In the genomic region with DNA sequence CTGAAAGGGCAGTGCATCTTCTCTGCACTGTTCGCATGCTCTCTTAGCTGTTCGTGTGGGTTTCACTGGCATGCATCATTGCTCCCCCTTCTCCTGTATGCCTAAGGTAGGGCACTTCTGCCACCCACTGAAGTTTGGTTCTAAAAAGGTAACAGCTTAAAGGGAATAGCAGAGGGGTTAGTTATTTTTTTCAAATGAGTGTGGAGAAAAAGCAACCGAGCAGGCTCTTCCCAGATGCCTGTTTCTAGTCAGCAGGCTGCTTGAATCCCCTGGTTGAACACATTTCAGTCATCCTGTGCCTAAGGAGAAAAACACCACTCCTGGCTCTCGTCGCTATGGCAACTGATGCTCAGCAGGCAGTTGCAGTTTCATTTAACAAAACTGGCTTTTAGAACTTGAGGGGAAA, we compare ENCODE assay signal across 1 cellular context.
TF ChIP-seq lines count a peak whose summit lies in the region.

No MANE protein-coding gene starts in this region.

TF ChIP-seq in GM23338, 12 proteins besides CTCF, POLR2A, EP300 and RAD21 (continued from another document):
- TF ChIP-seq, protein P1, sequence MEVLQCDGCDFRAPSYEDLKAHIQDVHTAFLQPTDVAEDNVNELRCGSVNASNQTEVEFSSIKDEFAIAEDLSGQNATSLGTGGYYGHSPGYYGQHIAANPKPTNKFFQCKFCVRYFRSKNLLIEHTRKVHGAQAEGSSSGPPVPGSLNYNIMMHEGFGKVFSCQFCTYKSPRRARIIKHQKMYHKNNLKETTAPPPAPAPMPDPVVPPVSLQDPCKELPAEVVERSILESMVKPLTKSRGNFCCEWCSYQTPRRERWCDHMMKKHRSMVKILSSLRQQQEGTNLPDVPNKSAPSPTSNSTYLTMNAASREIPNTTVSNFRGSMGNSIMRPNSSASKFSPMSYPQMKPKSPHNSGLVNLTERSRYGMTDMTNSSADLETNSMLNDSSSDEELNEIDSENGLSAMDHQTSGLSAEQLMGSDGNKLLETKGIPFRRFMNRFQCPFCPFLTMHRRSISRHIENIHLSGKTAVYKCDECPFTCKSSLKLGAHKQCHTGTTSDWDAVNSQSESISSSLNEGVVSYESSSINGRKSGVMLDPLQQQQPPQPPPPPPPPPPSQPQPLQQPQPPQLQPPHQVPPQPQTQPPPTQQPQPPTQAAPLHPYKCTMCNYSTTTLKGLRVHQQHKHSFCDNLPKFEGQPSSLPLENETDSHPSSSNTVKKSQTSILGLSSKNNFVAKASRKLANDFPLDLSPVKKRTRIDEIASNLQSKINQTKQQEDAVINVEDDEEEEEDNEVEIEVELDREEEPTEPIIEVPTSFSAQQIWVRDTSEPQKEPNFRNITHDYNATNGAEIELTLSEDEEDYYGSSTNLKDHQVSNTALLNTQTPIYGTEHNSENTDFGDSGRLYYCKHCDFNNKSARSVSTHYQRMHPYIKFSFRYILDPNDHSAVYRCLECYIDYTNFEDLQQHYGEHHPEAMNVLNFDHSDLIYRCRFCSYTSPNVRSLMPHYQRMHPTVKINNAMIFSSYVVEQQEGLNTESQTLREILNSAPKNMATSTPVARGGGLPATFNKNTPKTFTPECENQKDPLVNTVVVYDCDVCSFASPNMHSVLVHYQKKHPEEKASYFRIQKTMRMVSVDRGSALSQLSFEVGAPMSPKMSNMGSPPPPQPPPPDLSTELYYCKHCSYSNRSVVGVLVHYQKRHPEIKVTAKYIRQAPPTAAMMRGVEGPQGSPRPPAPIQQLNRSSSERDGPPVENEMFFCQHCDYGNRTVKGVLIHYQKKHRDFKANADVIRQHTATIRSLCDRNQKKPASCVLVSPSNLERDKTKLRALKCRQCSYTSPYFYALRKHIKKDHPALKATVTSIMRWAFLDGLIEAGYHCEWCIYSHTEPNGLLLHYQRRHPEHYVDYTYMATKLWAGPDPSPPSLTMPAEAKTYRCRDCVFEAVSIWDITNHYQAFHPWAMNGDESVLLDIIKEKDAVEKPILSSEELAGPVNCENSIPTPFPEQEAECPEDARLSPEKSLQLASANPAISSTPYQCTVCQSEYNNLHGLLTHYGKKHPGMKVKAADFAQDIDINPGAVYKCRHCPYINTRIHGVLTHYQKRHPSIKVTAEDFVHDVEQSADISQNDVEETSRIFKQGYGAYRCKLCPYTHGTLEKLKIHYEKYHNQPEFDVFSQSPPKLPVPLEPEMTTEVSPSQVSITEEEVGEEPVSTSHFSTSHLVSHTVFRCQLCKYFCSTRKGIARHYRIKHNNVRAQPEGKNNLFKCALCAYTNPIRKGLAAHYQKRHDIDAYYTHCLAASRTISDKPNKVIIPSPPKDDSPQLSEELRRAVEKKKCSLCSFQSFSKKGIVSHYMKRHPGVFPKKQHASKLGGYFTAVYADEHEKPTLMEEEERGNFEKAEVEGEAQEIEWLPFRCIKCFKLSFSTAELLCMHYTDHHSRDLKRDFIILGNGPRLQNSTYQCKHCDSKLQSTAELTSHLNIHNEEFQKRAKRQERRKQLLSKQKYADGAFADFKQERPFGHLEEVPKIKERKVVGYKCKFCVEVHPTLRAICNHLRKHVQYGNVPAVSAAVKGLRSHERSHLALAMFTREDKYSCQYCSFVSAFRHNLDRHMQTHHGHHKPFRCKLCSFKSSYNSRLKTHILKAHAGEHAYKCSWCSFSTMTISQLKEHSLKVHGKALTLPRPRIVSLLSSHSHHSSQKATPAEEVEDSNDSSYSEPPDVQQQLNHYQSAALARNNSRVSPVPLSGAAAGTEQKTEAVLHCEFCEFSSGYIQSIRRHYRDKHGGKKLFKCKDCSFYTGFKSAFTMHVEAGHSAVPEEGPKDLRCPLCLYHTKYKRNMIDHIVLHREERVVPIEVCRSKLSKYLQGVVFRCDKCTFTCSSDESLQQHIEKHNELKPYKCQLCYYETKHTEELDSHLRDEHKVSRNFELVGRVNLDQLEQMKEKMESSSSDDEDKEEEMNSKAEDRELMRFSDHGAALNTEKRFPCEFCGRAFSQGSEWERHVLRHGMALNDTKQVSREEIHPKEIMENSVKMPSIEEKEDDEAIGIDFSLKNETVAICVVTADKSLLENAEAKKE (CRISPR knock-in tag; IDR thresholded peaks at IDR 0.05): no peak
- no peak for TF ChIP-seq ZNF331 (CRISPR knock-in tag; IDR thresholded peaks at IDR 0.05; ENCODE audit: low read depth)
- no peak for TF ChIP-seq NANOG (IDR thresholded peaks at IDR 0.05; ENCODE audit: borderline replicate concordance)
- TF ChIP-seq, protein P2, sequence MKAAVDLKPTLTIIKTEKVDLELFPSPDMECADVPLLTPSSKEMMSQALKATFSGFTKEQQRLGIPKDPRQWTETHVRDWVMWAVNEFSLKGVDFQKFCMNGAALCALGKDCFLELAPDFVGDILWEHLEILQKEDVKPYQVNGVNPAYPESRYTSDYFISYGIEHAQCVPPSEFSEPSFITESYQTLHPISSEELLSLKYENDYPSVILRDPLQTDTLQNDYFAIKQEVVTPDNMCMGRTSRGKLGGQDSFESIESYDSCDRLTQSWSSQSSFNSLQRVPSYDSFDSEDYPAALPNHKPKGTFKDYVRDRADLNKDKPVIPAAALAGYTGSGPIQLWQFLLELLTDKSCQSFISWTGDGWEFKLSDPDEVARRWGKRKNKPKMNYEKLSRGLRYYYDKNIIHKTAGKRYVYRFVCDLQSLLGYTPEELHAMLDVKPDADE (IDR thresholded peaks at IDR 0.05): no peak
- TF ChIP-seq, protein P3, sequence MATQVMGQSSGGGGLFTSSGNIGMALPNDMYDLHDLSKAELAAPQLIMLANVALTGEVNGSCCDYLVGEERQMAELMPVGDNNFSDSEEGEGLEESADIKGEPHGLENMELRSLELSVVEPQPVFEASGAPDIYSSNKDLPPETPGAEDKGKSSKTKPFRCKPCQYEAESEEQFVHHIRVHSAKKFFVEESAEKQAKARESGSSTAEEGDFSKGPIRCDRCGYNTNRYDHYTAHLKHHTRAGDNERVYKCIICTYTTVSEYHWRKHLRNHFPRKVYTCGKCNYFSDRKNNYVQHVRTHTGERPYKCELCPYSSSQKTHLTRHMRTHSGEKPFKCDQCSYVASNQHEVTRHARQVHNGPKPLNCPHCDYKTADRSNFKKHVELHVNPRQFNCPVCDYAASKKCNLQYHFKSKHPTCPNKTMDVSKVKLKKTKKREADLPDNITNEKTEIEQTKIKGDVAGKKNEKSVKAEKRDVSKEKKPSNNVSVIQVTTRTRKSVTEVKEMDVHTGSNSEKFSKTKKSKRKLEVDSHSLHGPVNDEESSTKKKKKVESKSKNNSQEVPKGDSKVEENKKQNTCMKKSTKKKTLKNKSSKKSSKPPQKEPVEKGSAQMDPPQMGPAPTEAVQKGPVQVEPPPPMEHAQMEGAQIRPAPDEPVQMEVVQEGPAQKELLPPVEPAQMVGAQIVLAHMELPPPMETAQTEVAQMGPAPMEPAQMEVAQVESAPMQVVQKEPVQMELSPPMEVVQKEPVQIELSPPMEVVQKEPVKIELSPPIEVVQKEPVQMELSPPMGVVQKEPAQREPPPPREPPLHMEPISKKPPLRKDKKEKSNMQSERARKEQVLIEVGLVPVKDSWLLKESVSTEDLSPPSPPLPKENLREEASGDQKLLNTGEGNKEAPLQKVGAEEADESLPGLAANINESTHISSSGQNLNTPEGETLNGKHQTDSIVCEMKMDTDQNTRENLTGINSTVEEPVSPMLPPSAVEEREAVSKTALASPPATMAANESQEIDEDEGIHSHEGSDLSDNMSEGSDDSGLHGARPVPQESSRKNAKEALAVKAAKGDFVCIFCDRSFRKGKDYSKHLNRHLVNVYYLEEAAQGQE (IDR thresholded peaks at IDR 0.05; ENCODE audit: unreplicated experiment): no peak
- no peak for TF ChIP-seq POLR2AphosphoS5 (IDR thresholded peaks at IDR 0.05; ENCODE audit: low read depth)
